ENCODE assay signal across 1 cellular context in the genomic region with DNA sequence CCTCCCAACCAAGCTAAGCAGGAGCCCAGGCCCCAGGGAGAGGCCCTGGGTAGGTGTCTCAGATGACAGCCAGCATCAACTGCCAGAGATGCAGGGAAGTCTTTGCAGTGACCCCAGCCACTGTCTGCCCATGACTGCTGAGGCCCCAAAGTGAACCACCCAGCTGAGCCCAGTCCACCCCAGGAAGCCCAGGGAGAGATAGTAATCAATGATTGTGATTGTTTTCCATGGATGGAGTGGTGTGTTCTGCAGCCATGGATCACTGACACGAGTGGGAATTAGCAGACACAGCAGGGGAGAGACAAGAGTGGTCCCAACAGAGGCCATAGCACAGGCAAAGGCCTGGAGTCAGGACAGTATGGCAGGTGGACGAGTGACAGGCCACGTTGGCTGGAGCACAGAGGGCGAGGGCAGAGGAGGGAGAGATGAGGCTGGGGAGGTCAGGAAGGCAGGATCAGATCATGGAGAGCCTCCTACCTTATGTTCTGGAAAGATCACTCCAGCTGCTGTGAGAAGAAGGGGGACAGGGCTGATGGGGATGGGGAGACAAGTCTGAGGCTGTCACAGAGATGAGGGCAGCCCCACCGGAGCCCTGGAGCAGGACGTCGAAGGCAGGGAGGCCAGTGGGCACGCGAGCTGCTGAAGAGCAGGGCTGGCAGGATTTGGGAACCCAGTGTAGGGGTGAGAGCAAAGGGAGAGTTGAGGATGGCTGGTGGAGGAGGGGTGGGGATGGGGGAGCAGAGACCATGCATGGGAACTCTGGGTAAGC.
A peak's percentile ranks its signal among the peaks of the same experiment; 100 is the strongest.
TF ChIP-seq lines count a peak whose summit lies in the region.

No MANE protein-coding gene starts in this region.

TF ChIP-seq in K562, 482 proteins besides CTCF, POLR2A, EP300 and RAD21:
- TF ChIP-seq CBX5 (IDR thresholded peaks at IDR 0.05; ENCODE audit: borderline replicate concordance, low read depth) (no peak), CBX3 (IDR thresholded peaks at IDR 0.05; ENCODE audit: borderline replicate concordance in 1 of 2, low read length in 2 of 2) (no peak), ZFX (CRISPR knock-in tag; IDR thresholded peaks at IDR 0.05) (peak; percentile 15; the same call in 1 of the 2 replicates)
TF ChIP-seq in K562: peak in this region for 1.
